ENCODE assay signal across 13 cellular contexts in the genomic region with DNA sequence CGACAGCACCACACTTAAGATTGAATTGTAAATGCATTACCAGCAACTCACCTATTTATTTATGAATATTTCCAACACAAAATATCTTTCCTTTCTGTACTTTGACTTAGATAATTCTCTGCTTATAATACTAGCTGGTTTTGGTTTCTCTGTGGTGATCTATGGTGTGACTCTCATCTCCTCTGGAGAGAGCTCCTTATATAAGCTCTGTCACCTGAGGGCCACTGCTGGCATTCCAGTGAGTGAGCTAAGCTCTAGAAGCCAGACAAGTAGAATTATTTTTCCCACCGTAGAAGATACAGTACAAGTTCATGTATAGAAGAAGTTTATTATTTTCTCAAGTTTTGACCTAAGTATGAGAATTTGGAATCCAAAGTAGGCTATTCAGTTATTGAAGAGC.
DNase-seq lines count a peak whose midpoint lies in the region; ATAC-seq and TF ChIP-seq lines count a peak whose summit lies in the region.
"Had no signal": no experiment of that assay in that cellular context is flagged by ENCODE, and none has a peak within 500 bp of the region (broad histone marks: within the 10 kb centered on the region; RNA-seq: fewer than 3 reads in every experiment).

No MANE protein-coding gene starts in this region.

- no peak for TF ChIP-seq CTCF in mucosa of descending colon (IDR thresholded peaks at IDR 0.05)

- H3K36me3 ChIP-seq in mucosa of descending colon (ENCODE audit: low read depth) (no peaks in the 10 kb centered on the region), HAP-1 (replicated peaks) (no peaks in the 10 kb centered on the region; the same call in 1 of the 2 replicates)
- H3K36me3 ChIP-seq: pancreas, vagina had no signal

- in situ Hi-C loops in HAP-1 (cut with MboI; ENCODE audit: low sequenced_read_pairs): loop anchor here (25.0 kb wide), 1 partner anchor 213 kb away; a partner anchor contains a TSS

- no peak overlapping the region for H3K4me3 ChIP-seq in mucosa of descending colon
- no peak overlapping the region for H3K4me3 ChIP-seq in HAP-1
- H3K4me3 ChIP-seq: pancreas, vagina had no signal

- peak; percentile 28 for DNase-seq in stimulated activated CD4-positive, alpha-beta T cell treated with anti-CD3 and anti-CD28 coated beads, Interleukin-4, amount 100 ng/mL, for 24 hours
- DNase-seq in stimulated activated CD4-positive, alpha-beta T cell treated with anti-CD3 and anti-CD28 coated beads, Interleukin-2, amount 100 ng/mL, for 24 hours: no peak
- DNase-seq in central memory CD4-positive, alpha-beta T cell: peak; percentile 29
- DNase-seq in mucosa of descending colon (no peak), posterior vena cava (ENCODE audit: low spot score) (no peak), HAP-1 (ENCODE audit: low spot score in 2 of 2) (no peak)
- DNase-seq: activated CD4-positive, alpha-beta T cell treated with anti-CD3 and anti-CD28 coated beads for 1 hour; NCI-H1930; pancreas had no signal

- no peaks in the 10 kb centered on the region for H3K27me3 ChIP-seq in HAP-1 (ENCODE audit: low read depth)
- H3K27me3 ChIP-seq: pancreas, vagina had no signal

- intact Hi-C loops in mucosa of descending colon (cut with DNase I, micrococcal nuclease): no loop called here
- intact Hi-C loops in posterior vena cava (cut with DNase I): no loop called here

- H3K4me1 ChIP-seq in mucosa of descending colon (ENCODE audit: low read depth) (peaks cover 15% of the 10 kb centered on the region), HAP-1 (peaks cover 12% of the 10 kb centered on the region)

- ATAC-seq in HG03469 (IDR thresholded peaks at IDR 0.05; ENCODE audit: unreplicated experiment) (peak; percentile 23), GM21737 (IDR thresholded peaks at IDR 0.05; ENCODE audit: unreplicated experiment) (no peak), mucosa of descending colon (no peak)
- ATAC-seq: esophagus mucosa, pancreas had no signal

- H3K9me3 ChIP-seq in mucosa of descending colon: no peaks in the 10 kb centered on the region
- H3K9me3 ChIP-seq in HAP-1: no peaks in the 10 kb centered on the region
- H3K9me3 ChIP-seq: pancreas, vagina had no signal

Comparison
In these comparisons a context has a peak if more than half of its experiments do, and no peak if none do; other contexts are left out.
1. DNase-seq: peak in stimulated activated CD4-positive, alpha-beta T cell treated with anti-CD3 and anti-CD28 coated beads, Interleukin-4, amount 100 ng/mL, for 24 hours (single experiment) and central memory CD4-positive, alpha-beta T cell (single experiment); none in stimulated activated CD4-positive, alpha-beta T cell treated with anti-CD3 and anti-CD28 coated beads, Interleukin-2, amount 100 ng/mL, for 24 hours (0 of 2), mucosa of descending colon (0 of 3), posterior vena cava (single experiment) and HAP-1 (0 of 2).